Comparison of ENCODE assay signal across 23 cellular contexts in the genomic region with DNA sequence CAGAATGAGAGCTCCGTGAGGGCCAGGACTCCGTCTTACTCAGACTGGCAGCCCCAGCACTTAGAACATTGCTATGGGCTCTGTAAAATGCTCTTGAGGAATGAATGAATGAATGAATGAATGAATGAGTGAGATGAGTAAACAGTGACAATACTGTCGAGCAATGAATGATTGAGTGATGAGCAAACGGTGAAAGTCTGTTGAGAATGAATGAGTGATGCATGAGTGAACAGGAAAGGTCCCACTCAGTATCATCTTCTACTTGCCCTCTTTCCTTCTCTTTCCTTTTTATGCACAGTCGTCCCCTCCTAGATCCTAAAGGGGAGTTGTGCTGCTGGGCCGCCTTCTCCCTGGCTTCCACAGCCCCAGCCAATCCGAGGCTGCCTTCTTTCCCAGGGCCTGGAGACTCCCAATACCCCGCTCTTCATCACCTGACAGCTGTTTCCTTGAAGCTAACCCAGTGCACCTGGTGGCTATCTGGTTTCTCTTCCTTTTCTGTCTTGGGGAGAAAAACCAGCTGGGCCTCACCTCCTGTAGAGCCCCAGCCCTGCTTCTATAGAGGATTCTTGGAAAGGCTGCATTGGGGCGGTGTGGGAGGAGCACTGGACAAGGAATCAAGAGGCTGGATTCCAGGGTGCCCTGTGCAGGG. TPM values are rescaled to one million over a fixed set of nuclear protein-coding genes. Genes with fewer than 3 reads are reported as not detected.
DNase-seq lines count a peak whose midpoint lies in the region; ATAC-seq, FAIRE-seq and TF ChIP-seq lines count a peak whose summit lies in the region.
"Had no signal": no experiment of that assay in that cellular context is flagged by ENCODE, and none has a peak within 500 bp of the region (broad histone marks: within the 10 kb centered on the region; RNA-seq: fewer than 3 reads in every experiment).

No MANE protein-coding gene starts in this region.

- H3K4me3 Mint-ChIP-seq in activated T-cell treated with anti-CD3 and anti-CD28 coated beads, Interleukin-2, amount 50 U/mL, for 4 hours = no peak overlapping the region
- H3K4me3 Mint-ChIP-seq: memory B cell had no signal

- no peak for TF ChIP-seq POLR2A in K562 (conservative IDR thresholded peaks at IDR 0.05)

- H3K9me1 ChIP-seq in K562 (ENCODE audit: control insufficient read depth, insufficient read depth, low read length) = no peaks in the 10 kb centered on the region

- H3K27me3 Mint-ChIP-seq in activated T-cell treated with anti-CD3 and anti-CD28 coated beads, Interleukin-2, amount 50 U/mL, for 4 hours (ENCODE audit: low read depth) = peaks cover 22% of the 10 kb centered on the region

- POLR2A ChIA-PET in K562 (lab: Yijun Ruan, JAX) = no interaction called here

- H2AFZ ChIP-seq in K562 (ENCODE audit: low read depth, low read length) = no peak overlapping the region

- H3K27ac ChIP-seq in K562 (ENCODE audit: extremely low read depth, low read depth, low read length) = no peak overlapping the region
- H3K27ac ChIP-seq: brain microvascular endothelial cell, neutrophil, thyroid gland had no signal

- H3K79me2 ChIP-seq in K562 (ENCODE audit: control insufficient read depth, insufficient read depth, low read length) = no peaks in the 10 kb centered on the region

- in situ Hi-C loops in K562 (cut with MboI) = no loop called here

- no peaks in the 10 kb centered on the region for H3K9me3 ChIP-seq in K562 (replicated peaks; ENCODE audit: control insufficient read depth, insufficient read depth, low read depth, low read length)
- H3K9me3 ChIP-seq: HAP-1, neutrophil, thyroid gland had no signal

- 0% methylated on average over 9 of the region's 9 CpGs for WGBS in K562 (ENCODE audit: insufficient coverage, low coverage, missing lambda C conversion rate)

- no peak overlapping the region for H3K9ac ChIP-seq in K562 (ENCODE audit: insufficient read depth in 1 of 2, low read depth in 2 of 2, low read length in 2 of 2)

- peaks cover 39 to 73% of the 10 kb centered on the region in 2 experiments for H3K27me3 ChIP-seq in K562 (ENCODE audit: control insufficient read depth in 2 of 2, insufficient read depth in 2 of 2, low read length in 2 of 2)
- H3K27me3 ChIP-seq: brain microvascular endothelial cell, neutrophil, thyroid gland had no signal

- H3K4me1 Mint-ChIP-seq in activated T-cell treated with anti-CD3 and anti-CD28 coated beads, Interleukin-2, amount 50 U/mL, for 4 hours (ENCODE audit: low read depth) = no peaks in the 10 kb centered on the region

- H3K4me2 ChIP-seq in K562 (ENCODE audit: insufficient read depth, low read length) = no peak overlapping the region

- no peak overlapping the region for H3K4me3 ChIP-seq in K562
- H3K4me3 ChIP-seq: HAP-1, thyroid gland had no signal

- H4K20me1 ChIP-seq in K562 (replicated peaks; ENCODE audit: control insufficient read depth, insufficient read depth, low read length) = 0 out of 2 replicates have a peak, but pooled peaks cover 2% of the 10 kb centered on the region

- no peaks in the 10 kb centered on the region for H3K4me1 ChIP-seq in K562 (replicated peaks in 1 of 2; ENCODE audit: control insufficient read depth in 2 of 2, insufficient read depth in 2 of 2, low read length in 2 of 2)
- H3K4me1 ChIP-seq: HAP-1, thyroid gland had no signal

- DNase-seq in NCI-H146 treated with DMSO at 0.1 percent for 48 hours (lab: John Stamatoyannopoulos, UW; ENCODE audit: unreplicated experiment) (peak; percentile 29), K562 (ENCODE audit: extremely low read depth in 1 of 4, low spot score in 3 of 4) (no peak)
- DNase-seq in activated T-cell treated with anti-CD3 and anti-CD28 coated beads, Interleukin-2, amount 50 U/mL, for 4 hours = no peak
- DNase-seq: activated CD4-positive, alpha-beta T cell treated with anti-CD3 and anti-CD28 coated beads for 48 hours; activated naive CD4-positive, alpha-beta T cell treated with Interleukin-2 at 50 U/mL for 16 hours; activated T-cell treated with anti-CD3 and anti-CD28 coated beads, Interleukin-2, amount 50 U/mL, for 48 hours; brain microvascular endothelial cell; NCI-H187; NCI-H446; stimulated activated CD4-positive, alpha-beta T cell treated with anti-CD3 and anti-CD28 coated beads, Interleukin-15, amount 100 ng/mL, for 24 hours; stimulated activated naive CD8-positive, alpha-beta T cell treated with anti-CD3 and anti-CD28 coated beads, Interleukin-15, Interleukin-2, amounts not matched to agents 100 U/mL and 50 U/mL, for 24 hours; T-helper 2 cell; thyroid gland had no signal

- no peak for TF ChIP-seq EP300 in K562 (IDR thresholded peaks at IDR 0.05; ENCODE audit: low read length)

- H3K36me3 Mint-ChIP-seq in activated T-cell treated with anti-CD3 and anti-CD28 coated beads, Interleukin-2, amount 50 U/mL, for 4 hours (ENCODE audit: insufficient read depth) = no peaks in the 10 kb centered on the region
- H3K36me3 Mint-ChIP-seq: memory B cell had no signal

- TF ChIP-seq RAD21 in K562 (CRISPR knock-in tag; conservative IDR thresholded peaks at IDR 0.05 in 1 of 2, IDR thresholded peaks at IDR 0.05 in 1 of 2) = no peak

- no TSS peak for BruUV-seq in K562 (replicated peaks; lab: Mats Ljungman, UMichigan)

- H3K36me3 ChIP-seq in K562 (ENCODE audit: control insufficient read depth, insufficient read depth, low read length) = no peaks in the 10 kb centered on the region
- H3K36me3 ChIP-seq: brain microvascular endothelial cell, HAP-1, neutrophil, thyroid gland had no signal

- FAIRE-seq in K562 (lab: Jason Lieb, UNC) = no peak

- TF ChIP-seq CTCF in K562 (IDR thresholded peaks at IDR 0.05 in 2 of 3, conservative IDR thresholded peaks at IDR 0.05 in 1 of 3; ENCODE audit: insufficient read depth in 2 of 3, low read depth in 1 of 3, low read length in 3 of 3) = no peak

- H3K9me3 Mint-ChIP-seq in activated T-cell treated with anti-CD3 and anti-CD28 coated beads, Interleukin-2, amount 50 U/mL, for 4 hours = peaks cover 5% of the 10 kb centered on the region

- intact Hi-C loops in K562 (cut with micrococcal nuclease) = no loop called here

- CTCF ChIA-PET in K562 (lab: Yijun Ruan, JAX; ENCODE audit: low intra/inter-chr PET ratio) = no interaction called here

- ATAC-seq in GM18511 (IDR thresholded peaks at IDR 0.05; ENCODE audit: unreplicated experiment) = peak; percentile 88
- peak; percentile 62 for ATAC-seq in GM21723 (IDR thresholded peaks at IDR 0.05; ENCODE audit: unreplicated experiment)
- ATAC-seq in K562 = no peak
- no peak for ATAC-seq in GM18498 (IDR thresholded peaks at IDR 0.05; ENCODE audit: unreplicated experiment)
- no peak for ATAC-seq in activated T-cell treated with anti-CD3 and anti-CD28 coated beads, Interleukin-2, amount 50 U/mL, for 4 hours
- no peak for ATAC-seq in HG02885 (IDR thresholded peaks at IDR 0.05; ENCODE audit: poor library complexity, unreplicated experiment)
- ATAC-seq: SK-N-SH treated with all-trans-retinoic acid at 6 μM for 48 hours; stimulated activated naive CD8-positive, alpha-beta T cell treated with anti-CD3 and anti-CD28 coated beads, Interleukin-15, Interleukin-2, amounts not matched to agents 100 U/mL and 50 U/mL, for 24 hours had no signal

TF ChIP-seq in K562, 482 proteins besides CTCF, POLR2A, EP300 and RAD21:
- TF ChIP-seq ZNF24 (IDR thresholded peaks at IDR 0.05) (peak; percentile 81), ZBTB1 (CRISPR knock-in tag; IDR thresholded peaks at IDR 0.05; ENCODE audit: borderline replicate concordance, low read depth) (no peak)

RNA-seq across cellular contexts. Expression of a gene that starts 32.7 kb away (rescaled TPM):
- not detected in 2 replicates for total RNA-seq in K562 (2011; cell fraction: chromatin; rRNA removed; ENCODE audit: low replicate concordance)
- not detected in 2 replicates for total RNA-seq in K562 (2011; cell fraction: nucleolus; rRNA removed)
- not detected in 2 replicates for total RNA-seq in K562 (2011; cell fraction: nucleoplasm; rRNA removed)
- total RNA-seq in K562 (2014; rRNA removed) = not detected in 2 replicates
- not detected in 2 replicates for total RNA-seq in K562 (2014; rRNA removed; fragmentation: Illumina TruSeq; extraction: Trizol)
- not detected in 2 replicates for total RNA-seq in K562 (2015; rRNA removed; fragmentation: Illumina TruSeq; extraction: Trizol)
- not detected in 2 replicates for total RNA-seq in K562 (2021)
- not detected in 2 replicates for polyA plus RNA-seq in K562 (2011; rRNA removed)
- polyA plus RNA-seq in K562 (2011; cell fraction: cytosol; rRNA removed) = not detected in 2 replicates
- polyA plus RNA-seq in K562 (2011; cell fraction: nucleus; rRNA removed) = not detected in 2 replicates
- not detected in 2 replicates for polyA plus RNA-seq in K562 (2012)
- polyA plus RNA-seq in K562 (2014; fragmentation: Illumina TruSeq; extraction: Trizol) = not detected in 2 replicates
- polyA plus RNA-seq in K562 (2014; fragmentation: Nextera tagmentation; extraction: Ambion mirVana) = not detected
- not detected in 2 replicates for polyA plus RNA-seq in K562 (2014; rRNA removed)
- polyA minus RNA-seq in K562 (2011; rRNA and poly(A)+ RNA removed) = not detected in 2 replicates
- polyA minus RNA-seq in K562 (2011; cell fraction: cytosol; rRNA and poly(A)+ RNA removed) = not detected in 2 replicates
- polyA minus RNA-seq in K562 (2011; cell fraction: nucleus; rRNA and poly(A)+ RNA removed) = not detected in 2 replicates
- not detected for total RNA-seq in activated T-cell treated with anti-CD3 and anti-CD28 coated beads, Interleukin-2, amount 50 U/mL, for 4 hours
- total RNA-seq: RPMI7951, thyroid gland had no signal

RNA-seq across cellular contexts. Expression of a gene that starts 47.1 kb away (rescaled TPM):
- not detected in 2 replicates for total RNA-seq in K562 (2011; cell fraction: chromatin; rRNA removed; ENCODE audit: low replicate concordance)
- not detected in 2 replicates for total RNA-seq in K562 (2011; cell fraction: nucleolus; rRNA removed)
- total RNA-seq in K562 (2011; cell fraction: nucleoplasm; rRNA removed) = not detected in 2 replicates
- total RNA-seq in K562 (2014; rRNA removed) (not detected in 2 replicates), K562 (2014; rRNA removed; fragmentation: Illumina TruSeq; extraction: Trizol) (not detected in 2 replicates), K562 (2015; rRNA removed; fragmentation: Illumina TruSeq; extraction: Trizol) (not detected in 2 replicates), K562 (2021) (0.07 TPM in 1 of 2 replicates, not detected in the other)
- polyA plus RNA-seq in K562 (2011; rRNA removed) (not detected in 2 replicates), K562 (2014; fragmentation: Illumina TruSeq; extraction: Trizol) (not detected in 2 replicates), K562 (2014; fragmentation: Nextera tagmentation; extraction: Ambion mirVana) (not detected), K562 (2014; rRNA removed) (not detected in 2 replicates)
- polyA plus RNA-seq in K562 (2011; cell fraction: cytosol; rRNA removed) = not detected in 2 replicates
- not detected in 2 replicates for polyA plus RNA-seq in K562 (2011; cell fraction: nucleus; rRNA removed)
- polyA plus RNA-seq in K562 (2012) = not detected in 2 replicates
- not detected in 2 replicates for polyA minus RNA-seq in K562 (2011; rRNA and poly(A)+ RNA removed)
- polyA minus RNA-seq in K562 (2011; cell fraction: cytosol; rRNA and poly(A)+ RNA removed) = not detected in 2 replicates
- not detected in 2 replicates for polyA minus RNA-seq in K562 (2011; cell fraction: nucleus; rRNA and poly(A)+ RNA removed)
- total RNA-seq in activated T-cell treated with anti-CD3 and anti-CD28 coated beads, Interleukin-2, amount 50 U/mL, for 4 hours = under 1 TPM in 1 of 3 donors, not detected in 2; 0.05 TPM
- total RNA-seq: LHCN-M2 had no signal

Comparison
In these comparisons a context has a peak if more than half of its experiments do, and no peak if none do; other contexts are left out.
1. ATAC-seq: peak in GM18511 (single experiment) and GM21723 (single experiment); none in K562 (single experiment), GM18498 (single experiment), activated T-cell treated with anti-CD3 and anti-CD28 coated beads, Interleukin-2, amount 50 U/mL, for 4 hours (0 of 2) and HG02885 (single experiment).